ENCODE assay signal across 8 cellular contexts in genomic region chr6:25053875-25054371, GRCh38.
A peak's percentile ranks its signal among the peaks of the same experiment; 100 is the strongest.
DNase-seq lines count a peak whose midpoint lies in the region; ATAC-seq and TF ChIP-seq lines count a peak whose summit lies in the region.

No MANE protein-coding gene starts in this region.

- DNase-seq in GM04504 (ENCODE audit: low read depth) (peak; percentile 43), astrocyte of the cerebellum (ENCODE audit: low read depth) (peak; percentile 41), smooth muscle cell (lab: John Stamatoyannopoulos, UW; ENCODE audit: unreplicated experiment) (no peak), NCI-H2196 treated with DMSO at 0.1 percent for 48 hours (lab: John Stamatoyannopoulos, UW; ENCODE audit: unreplicated experiment) (no peak), lower leg skin (ENCODE audit: low spot score in 2 of 2) (no peak), ureter (ENCODE audit: low spot score) (no peak)

- peak; percentile 73 for ATAC-seq in GM21423 (IDR thresholded peaks at IDR 0.05; ENCODE audit: unreplicated experiment)
- ATAC-seq in HG03565 (IDR thresholded peaks at IDR 0.05; ENCODE audit: unreplicated experiment): peak; percentile 65

- peaks cover 11% of the 10 kb centered on the region for H3K4me1 ChIP-seq in smooth muscle cell (ENCODE audit: low read depth)

- no peaks in the 10 kb centered on the region for H3K27me3 ChIP-seq in smooth muscle cell (ENCODE audit: low read depth)

- H3F3A ChIP-seq in smooth muscle cell (ENCODE audit: low read depth): peaks cover 26% of the 10 kb centered on the region

- H3K36me3 ChIP-seq in smooth muscle cell (ENCODE audit: low read depth): no peaks in the 10 kb centered on the region

- peak overlapping the region; percentile 81 for H3K9ac ChIP-seq in smooth muscle cell (ENCODE audit: low read depth)

- TF ChIP-seq CTCF in astrocyte of the cerebellum (IDR thresholded peaks at IDR 0.05; ENCODE audit: low read depth, low read length, missing control alignments) (peak; percentile 3), smooth muscle cell (IDR thresholded peaks at IDR 0.05; ENCODE audit: borderline replicate concordance, insufficient read depth, poor library complexity, severe bottlenecking) (no peak), lower leg skin (IDR thresholded peaks at IDR 0.05) (no peak)

- H3K27ac ChIP-seq in smooth muscle cell (ENCODE audit: low read depth): peak overlapping the region; percentile 96

- in situ Hi-C loops in astrocyte of the cerebellum (cut with HindIII; ENCODE audit: low sequenced_read_pairs): no loop called here

- no peaks in the 10 kb centered on the region for H4K20me1 ChIP-seq in smooth muscle cell (ENCODE audit: low read depth)

- no peaks in the 10 kb centered on the region for H3K79me2 ChIP-seq in smooth muscle cell (ENCODE audit: low read depth)

- H2AFZ ChIP-seq in smooth muscle cell (ENCODE audit: low read depth): peak overlapping the region; percentile 6

- H3K4me2 ChIP-seq in smooth muscle cell: peak overlapping the region; percentile 69

- TF ChIP-seq POLR2A in lower leg skin (IDR thresholded peaks at IDR 0.05): no peak

- no peaks in the 10 kb centered on the region for H3K9me3 ChIP-seq in smooth muscle cell (replicated peaks; ENCODE audit: low read depth)

- intact Hi-C loops in lower leg skin (cut with DNase I; ENCODE audit: low total_unique reads): no loop called here

- H3K4me3 ChIP-seq in astrocyte of the cerebellum (ENCODE audit: low read depth, low read length) (no peak overlapping the region), smooth muscle cell (no peak overlapping the region), lower leg skin (ENCODE audit: low read depth, poor library complexity, severe bottlenecking) (no peak overlapping the region)

- 8% methylated on average over 2 of the region's 2 CpGs for WGBS in smooth muscle cell (ENCODE audit: low lambda C conversion rate)
- 58 to 62% methylated on average over 2 of the region's 2 CpGs for WGBS in lower leg skin, 2 donors

Comparison
In these comparisons a context has a peak if more than half of its experiments do, and no peak if none do; other contexts are left out.
1. DNase-seq: peak in GM04504 (single experiment) and astrocyte of the cerebellum (single experiment); none in smooth muscle cell (single experiment), NCI-H2196 treated with DMSO at 0.1 percent for 48 hours (single experiment), lower leg skin (0 of 2) and ureter (single experiment).